ENCODE assay signal across 9 cellular contexts in genomic region chr9:94681508-94681907, GRCh38. TPM values are rescaled to one million over a fixed set of nuclear protein-coding genes. Genes with fewer than 3 reads are reported as not detected.
A peak's percentile ranks its signal among the peaks of the same experiment; 100 is the strongest.
DNase-seq lines count a peak whose midpoint lies in the region; ATAC-seq and TF ChIP-seq lines count a peak whose summit lies in the region.
"Had no signal": no experiment of that assay in that cellular context is flagged by ENCODE, and none has a peak within 500 bp of the region (broad histone marks: within the 10 kb centered on the region; RNA-seq: fewer than 3 reads in every experiment).

No MANE protein-coding gene starts in this region.

- H3K27ac ChIP-seq in coronary artery: peak overlapping the region; percentile 51 to 61
- H3K27ac ChIP-seq in left lung: no peak overlapping the region

- no peaks in the 10 kb centered on the region for H3K4me1 ChIP-seq in left lung

- H3K27me3 ChIP-seq in left lung: no peaks in the 10 kb centered on the region

- H3K36me3 ChIP-seq in left lung: no peaks in the 10 kb centered on the region

- CTCF ChIA-PET in activated CD4-positive, alpha-beta T cell treated with anti-CD3 and anti-CD28 coated beads, Interleukin-2, amount 10 ng/mL, durations not matched to agents 7 days and 5 days (lab: Charles Lee): interaction anchor here (0.8 to 3.2 kb wide), 12 partner anchors 8 to 1636 kb away, joined by 3 to 23 read pairs (median 4); no protein-coding TSS in a partner anchor

- H3K4me3 Mint-ChIP-seq in activated CD4-positive, alpha-beta T cell treated with anti-CD3 and anti-CD28 coated beads, Interleukin-2, amount 10 ng/mL, durations not matched to agents 7 days and 5 days: no peak overlapping the region
- H3K4me3 Mint-ChIP-seq: IgD-negative memory B cell had no signal

- no peaks in the 10 kb centered on the region for H3K4me1 Mint-ChIP-seq in activated CD4-positive, alpha-beta T cell treated with anti-CD3 and anti-CD28 coated beads, Interleukin-2, amount 10 ng/mL, durations not matched to agents 7 days and 5 days
- H3K4me1 Mint-ChIP-seq: IgD-negative memory B cell had no signal

- intact Hi-C loops in left lung (cut with DNase I): loop anchor here (5.0 to 10.0 kb wide), 2 partner anchors 443 to 446 kb away; no protein-coding TSS in a partner anchor

- ATAC-seq in left lung: peak; percentile 100
- ATAC-seq in HG03280 (IDR thresholded peaks at IDR 0.05; ENCODE audit: unreplicated experiment): no peak

- TF ChIP-seq CTCF in coronary artery (IDR thresholded peaks at IDR 0.05) (peak; percentile 56), left lung (IDR thresholded peaks at IDR 0.05) (peak; percentile 61 to 70)

- no peaks in the 10 kb centered on the region for H3K9me3 ChIP-seq in left lung

- no peak overlapping the region for H3K27ac Mint-ChIP-seq in activated CD4-positive, alpha-beta T cell treated with anti-CD3 and anti-CD28 coated beads, Interleukin-2, amount 10 ng/mL, durations not matched to agents 7 days and 5 days
- H3K27ac Mint-ChIP-seq: IgD-negative memory B cell had no signal

- H3K9me3 Mint-ChIP-seq in activated CD4-positive, alpha-beta T cell treated with anti-CD3 and anti-CD28 coated beads, Interleukin-2, amount 10 ng/mL, durations not matched to agents 7 days and 5 days: no peaks in the 10 kb centered on the region
- H3K9me3 Mint-ChIP-seq: IgD-negative memory B cell had no signal

- H3K4me3 ChIP-seq in coronary artery (no peak overlapping the region), left lung (no peak overlapping the region)

- DNase-seq in COLO668 (lab: John Stamatoyannopoulos, UW; ENCODE audit: unreplicated experiment) (peak; percentile 76), HCEC 1CT (peak; percentile 68), NCI-H345 treated with DMSO at 0.1 percent for 48 hours (lab: John Stamatoyannopoulos, UW; ENCODE audit: unreplicated experiment) (peak; percentile 46), coronary artery (ENCODE audit: low spot score) (peak; percentile 84), left lung (peak; percentile 66 to 84)
- peak; percentile 69 for DNase-seq in activated CD4-positive, alpha-beta T cell treated with anti-CD3 and anti-CD28 coated beads, Interleukin-2, amount 10 ng/mL, durations not matched to agents 7 days and 5 days
- peak; percentile 24 for DNase-seq in stimulated activated CD4-positive, alpha-beta T cell treated with anti-CD3 and anti-CD28 coated beads, Interleukin-2, amount 100 ng/mL, for 4 hours (ENCODE audit: low read depth)

- POLR2A ChIA-PET in activated CD4-positive, alpha-beta T cell treated with anti-CD3 and anti-CD28 coated beads, Interleukin-2, amount 10 ng/mL, durations not matched to agents 7 days and 5 days (lab: Charles Lee): no interaction called here

- H3K27me3 Mint-ChIP-seq in activated CD4-positive, alpha-beta T cell treated with anti-CD3 and anti-CD28 coated beads, Interleukin-2, amount 10 ng/mL, durations not matched to agents 7 days and 5 days: peaks cover 34% of the 10 kb centered on the region

- H3K36me3 Mint-ChIP-seq in activated CD4-positive, alpha-beta T cell treated with anti-CD3 and anti-CD28 coated beads, Interleukin-2, amount 10 ng/mL, durations not matched to agents 7 days and 5 days (ENCODE audit: low read depth): no peaks in the 10 kb centered on the region
- H3K36me3 Mint-ChIP-seq: IgD-negative memory B cell had no signal

RNA-seq across cellular contexts. Expression of gene FBP1, which starts 42.2 kb away (rescaled TPM):
- total RNA-seq in activated CD4-positive, alpha-beta T cell treated with anti-CD3 and anti-CD28 coated beads, Interleukin-2, amount 10 ng/mL, durations not matched to agents 7 days and 5 days: under 1 TPM; 0.27 to 0.40 TPM
- total RNA-seq in left lung: 100 to 1,000 TPM; 191 to 210 TPM

RNA-seq across cellular contexts. Expression of gene AOPEP, which starts 45.0 kb away (rescaled TPM):
- 10 to 100 TPM in 1 of 2 experiments, 1 to 10 TPM in 1; 9.7 to 10.7 TPM for total RNA-seq in activated CD4-positive, alpha-beta T cell treated with anti-CD3 and anti-CD28 coated beads, Interleukin-2, amount 10 ng/mL, durations not matched to agents 7 days and 5 days
- 10 to 100 TPM; 74.3 to 83.2 TPM for total RNA-seq in left lung

Comparison
In these comparisons a context has a peak if more than half of its experiments do, and no peak if none do; other contexts are left out.
1. DNase-seq: peak in every context shown above with its lines; median percentile 84 in coronary artery; 76 in COLO668; 75 in left lung; 69 in activated CD4-positive, alpha-beta T cell treated with anti-CD3 and anti-CD28 coated beads, Interleukin-2, amount 10 ng/mL, durations not matched to agents 7 days and 5 days; 68 in HCEC 1CT; 46 in NCI-H345 treated with DMSO at 0.1 percent for 48 hours; 24 in stimulated activated CD4-positive, alpha-beta T cell treated with anti-CD3 and anti-CD28 coated beads, Interleukin-2, amount 100 ng/mL, for 4 hours.
2. H3K27ac ChIP-seq: peak in coronary artery (2 of 2); none in left lung (0 of 2).
3. RNA of gene FBP1, which starts 42.2 kb away (total RNA-seq): 191 to 210 TPM in left lung; 0.27 to 0.40 TPM in activated CD4-positive, alpha-beta T cell treated with anti-CD3 and anti-CD28 coated beads, Interleukin-2, amount 10 ng/mL, durations not matched to agents 7 days and 5 days; every median in the first group is over 100 times any median in the second.
4. RNA of gene AOPEP, which starts 45.0 kb away (total RNA-seq): 74.3 to 83.2 TPM in left lung; 9.7 to 10.7 TPM in activated CD4-positive, alpha-beta T cell treated with anti-CD3 and anti-CD28 coated beads, Interleukin-2, amount 10 ng/mL, durations not matched to agents 7 days and 5 days; every median in the first group is over 4 times any median in the second.